Comparison of ENCODE assay signal across 27 cellular contexts in genomic region chr20:37449276-37449675, GRCh38.
"Had no signal": no experiment of that assay in that cellular context is flagged by ENCODE, and none has a peak within 500 bp of the region (broad histone marks: within the 10 kb centered on the region; RNA-seq: fewer than 3 reads in every experiment).

No MANE protein-coding gene starts in this region.

- H3K27ac ChIP-seq: colonic mucosa, esophagus muscularis mucosa, neutrophil, parathyroid adenoma, right atrium auricular region, stomach, thyroid gland had no signal

- DNase-seq: colonic mucosa; dermis blood vessel endothelial cell; effector memory CD4-positive, alpha-beta T cell; foreskin melanocyte; glutamatergic neuron; immature natural killer cell; islet precursor cell; left ventricle myocardium superior; stimulated activated CD4-positive, alpha-beta T cell treated with anti-CD3 and anti-CD28 coated beads, Interleukin-12 subunit alpha, Interleukin-12 subunit beta, amount 100 ng/mL, for 4 hours; stimulated activated CD4-positive, alpha-beta T cell treated with anti-CD3 and anti-CD28 coated beads, Interleukin-1b, Interleukin-23, amount 100 ng/mL, for 48 hours; stimulated activated CD4-positive, alpha-beta T cell treated with anti-CD3 and anti-CD28 coated beads, Interleukin-4, amount 100 ng/mL, for 24 hours; stimulated activated naive CD4-positive, alpha-beta T cell treated with Interleukin-2 at 50 U/mL for 16 hours; stomach; thyroid gland; trophoblast cell had no signal

- H3K4me2 ChIP-seq: smooth muscle cell had no signal

- H3K9ac ChIP-seq: parathyroid adenoma had no signal

- H3K9me3 Mint-ChIP-seq: immature natural killer cell; natural killer cell treated with Interleukin-12 subunit alpha and Interleukin-12 subunit beta and Interleukin-15 and Interleukin-18, amount 100 ng/mL, for 72 hours; neural crest cell had no signal

- H3K9me3 ChIP-seq: colonic mucosa, neutrophil, thyroid gland had no signal

- H2AFZ ChIP-seq: parathyroid adenoma had no signal

- H3K36me3 Mint-ChIP-seq: natural killer cell treated with Interleukin-12 subunit alpha and Interleukin-12 subunit beta and Interleukin-15 and Interleukin-18, amount 100 ng/mL, for 72 hours; stimulated activated effector memory CD8-positive, alpha-beta T cell treated with anti-CD3 and anti-CD28 coated beads, Interleukin-12 subunit alpha, Interleukin-12 subunit beta, amount 100 ng/mL, for 72 hours had no signal

- H3K4me3 ChIP-seq: colonic mucosa, esophagus muscularis mucosa, lung, right atrium auricular region, smooth muscle cell, stomach, thyroid gland had no signal

- ATAC-seq: left ventricle myocardium superior; natural killer cell treated with Interleukin-12 subunit alpha and Interleukin-12 subunit beta and Interleukin-15 and Interleukin-18, amount 100 ng/mL, for 72 hours; sciatic nerve; stimulated activated effector memory CD8-positive, alpha-beta T cell treated with anti-CD3 and anti-CD28 coated beads, Interleukin-12 subunit alpha, Interleukin-12 subunit beta, amount 100 ng/mL, for 72 hours had no signal

- H3K27ac Mint-ChIP-seq: immature natural killer cell; memory B cell; natural killer cell treated with Interleukin-12 subunit alpha and Interleukin-12 subunit beta and Interleukin-15 and Interleukin-18, amount 100 ng/mL, for 72 hours; progenitor cell of endocrine pancreas; stimulated activated effector memory CD8-positive, alpha-beta T cell treated with anti-CD3 and anti-CD28 coated beads, Interleukin-12 subunit alpha, Interleukin-12 subunit beta, amount 100 ng/mL, for 72 hours had no signal

- H3K27me3 ChIP-seq: colonic mucosa, esophagus muscularis mucosa, right atrium auricular region, thyroid gland had no signal

- H3K4me3 Mint-ChIP-seq: immature natural killer cell; memory B cell; natural killer cell treated with Interleukin-12 subunit alpha and Interleukin-12 subunit beta and Interleukin-15 and Interleukin-18, amount 100 ng/mL, for 72 hours; neural crest cell; stimulated activated effector memory CD8-positive, alpha-beta T cell treated with anti-CD3 and anti-CD28 coated beads, Interleukin-12 subunit alpha, Interleukin-12 subunit beta, amount 100 ng/mL, for 72 hours had no signal

- H3K4me1 ChIP-seq: colonic mucosa, esophagus muscularis mucosa, parathyroid adenoma, right atrium auricular region, stomach, thyroid gland had no signal

- H3K4me1 Mint-ChIP-seq: immature natural killer cell, neural crest cell had no signal

- H3K36me3 ChIP-seq: colonic mucosa, esophagus muscularis mucosa, neutrophil, right atrium auricular region, stomach, thyroid gland had no signal
